In the genomic region with DNA sequence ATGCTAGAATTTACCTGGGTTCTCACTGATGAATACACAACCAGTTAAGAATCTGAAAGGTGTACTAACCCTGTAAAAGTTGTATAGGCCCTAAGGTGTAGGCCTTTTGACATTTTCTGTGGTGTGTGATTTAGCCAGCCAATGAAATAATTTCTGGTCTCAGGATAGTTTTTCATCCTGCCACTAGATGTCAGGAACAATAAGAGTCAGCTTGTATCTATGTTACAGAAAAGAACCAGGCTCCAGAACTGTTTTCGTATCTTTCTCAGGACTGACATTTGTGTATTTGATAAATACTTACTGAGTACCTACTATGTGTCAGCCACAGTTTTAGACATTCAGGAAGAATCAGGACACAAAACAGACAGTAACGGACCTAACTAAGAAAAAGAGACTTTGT, we compare ENCODE assay signal across 1 cellular context.
TF ChIP-seq lines count a peak whose summit lies in the region.

No MANE protein-coding gene starts in this region.

TF ChIP-seq in GM23338, 12 proteins besides CTCF, POLR2A, EP300 and RAD21 (continued from another document):
- TF ChIP-seq, protein P1, sequence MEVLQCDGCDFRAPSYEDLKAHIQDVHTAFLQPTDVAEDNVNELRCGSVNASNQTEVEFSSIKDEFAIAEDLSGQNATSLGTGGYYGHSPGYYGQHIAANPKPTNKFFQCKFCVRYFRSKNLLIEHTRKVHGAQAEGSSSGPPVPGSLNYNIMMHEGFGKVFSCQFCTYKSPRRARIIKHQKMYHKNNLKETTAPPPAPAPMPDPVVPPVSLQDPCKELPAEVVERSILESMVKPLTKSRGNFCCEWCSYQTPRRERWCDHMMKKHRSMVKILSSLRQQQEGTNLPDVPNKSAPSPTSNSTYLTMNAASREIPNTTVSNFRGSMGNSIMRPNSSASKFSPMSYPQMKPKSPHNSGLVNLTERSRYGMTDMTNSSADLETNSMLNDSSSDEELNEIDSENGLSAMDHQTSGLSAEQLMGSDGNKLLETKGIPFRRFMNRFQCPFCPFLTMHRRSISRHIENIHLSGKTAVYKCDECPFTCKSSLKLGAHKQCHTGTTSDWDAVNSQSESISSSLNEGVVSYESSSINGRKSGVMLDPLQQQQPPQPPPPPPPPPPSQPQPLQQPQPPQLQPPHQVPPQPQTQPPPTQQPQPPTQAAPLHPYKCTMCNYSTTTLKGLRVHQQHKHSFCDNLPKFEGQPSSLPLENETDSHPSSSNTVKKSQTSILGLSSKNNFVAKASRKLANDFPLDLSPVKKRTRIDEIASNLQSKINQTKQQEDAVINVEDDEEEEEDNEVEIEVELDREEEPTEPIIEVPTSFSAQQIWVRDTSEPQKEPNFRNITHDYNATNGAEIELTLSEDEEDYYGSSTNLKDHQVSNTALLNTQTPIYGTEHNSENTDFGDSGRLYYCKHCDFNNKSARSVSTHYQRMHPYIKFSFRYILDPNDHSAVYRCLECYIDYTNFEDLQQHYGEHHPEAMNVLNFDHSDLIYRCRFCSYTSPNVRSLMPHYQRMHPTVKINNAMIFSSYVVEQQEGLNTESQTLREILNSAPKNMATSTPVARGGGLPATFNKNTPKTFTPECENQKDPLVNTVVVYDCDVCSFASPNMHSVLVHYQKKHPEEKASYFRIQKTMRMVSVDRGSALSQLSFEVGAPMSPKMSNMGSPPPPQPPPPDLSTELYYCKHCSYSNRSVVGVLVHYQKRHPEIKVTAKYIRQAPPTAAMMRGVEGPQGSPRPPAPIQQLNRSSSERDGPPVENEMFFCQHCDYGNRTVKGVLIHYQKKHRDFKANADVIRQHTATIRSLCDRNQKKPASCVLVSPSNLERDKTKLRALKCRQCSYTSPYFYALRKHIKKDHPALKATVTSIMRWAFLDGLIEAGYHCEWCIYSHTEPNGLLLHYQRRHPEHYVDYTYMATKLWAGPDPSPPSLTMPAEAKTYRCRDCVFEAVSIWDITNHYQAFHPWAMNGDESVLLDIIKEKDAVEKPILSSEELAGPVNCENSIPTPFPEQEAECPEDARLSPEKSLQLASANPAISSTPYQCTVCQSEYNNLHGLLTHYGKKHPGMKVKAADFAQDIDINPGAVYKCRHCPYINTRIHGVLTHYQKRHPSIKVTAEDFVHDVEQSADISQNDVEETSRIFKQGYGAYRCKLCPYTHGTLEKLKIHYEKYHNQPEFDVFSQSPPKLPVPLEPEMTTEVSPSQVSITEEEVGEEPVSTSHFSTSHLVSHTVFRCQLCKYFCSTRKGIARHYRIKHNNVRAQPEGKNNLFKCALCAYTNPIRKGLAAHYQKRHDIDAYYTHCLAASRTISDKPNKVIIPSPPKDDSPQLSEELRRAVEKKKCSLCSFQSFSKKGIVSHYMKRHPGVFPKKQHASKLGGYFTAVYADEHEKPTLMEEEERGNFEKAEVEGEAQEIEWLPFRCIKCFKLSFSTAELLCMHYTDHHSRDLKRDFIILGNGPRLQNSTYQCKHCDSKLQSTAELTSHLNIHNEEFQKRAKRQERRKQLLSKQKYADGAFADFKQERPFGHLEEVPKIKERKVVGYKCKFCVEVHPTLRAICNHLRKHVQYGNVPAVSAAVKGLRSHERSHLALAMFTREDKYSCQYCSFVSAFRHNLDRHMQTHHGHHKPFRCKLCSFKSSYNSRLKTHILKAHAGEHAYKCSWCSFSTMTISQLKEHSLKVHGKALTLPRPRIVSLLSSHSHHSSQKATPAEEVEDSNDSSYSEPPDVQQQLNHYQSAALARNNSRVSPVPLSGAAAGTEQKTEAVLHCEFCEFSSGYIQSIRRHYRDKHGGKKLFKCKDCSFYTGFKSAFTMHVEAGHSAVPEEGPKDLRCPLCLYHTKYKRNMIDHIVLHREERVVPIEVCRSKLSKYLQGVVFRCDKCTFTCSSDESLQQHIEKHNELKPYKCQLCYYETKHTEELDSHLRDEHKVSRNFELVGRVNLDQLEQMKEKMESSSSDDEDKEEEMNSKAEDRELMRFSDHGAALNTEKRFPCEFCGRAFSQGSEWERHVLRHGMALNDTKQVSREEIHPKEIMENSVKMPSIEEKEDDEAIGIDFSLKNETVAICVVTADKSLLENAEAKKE (CRISPR knock-in tag; IDR thresholded peaks at IDR 0.05) = no peak
